ENCODE assay signal across 1 cellular context in genomic region chr3:43198791-43199644, GRCh38.
TF ChIP-seq lines count a peak whose summit lies in the region.

No MANE protein-coding gene starts in this region.

TF ChIP-seq in HEK293, 187 proteins besides CTCF, POLR2A, EP300 and RAD21:
- TF ChIP-seq ZSCAN18 (tag by site-specific recombination; IDR thresholded peaks at IDR 0.05) (no peak), ZNF114 (tag by site-specific recombination; IDR thresholded peaks at IDR 0.05) (no peak), SETDB1 (IDR thresholded peaks at IDR 0.05; ENCODE audit: insufficient read length, low read length) (peak; percentile 63)
